ENCODE assay signal across 1 cellular context in the genomic region with DNA sequence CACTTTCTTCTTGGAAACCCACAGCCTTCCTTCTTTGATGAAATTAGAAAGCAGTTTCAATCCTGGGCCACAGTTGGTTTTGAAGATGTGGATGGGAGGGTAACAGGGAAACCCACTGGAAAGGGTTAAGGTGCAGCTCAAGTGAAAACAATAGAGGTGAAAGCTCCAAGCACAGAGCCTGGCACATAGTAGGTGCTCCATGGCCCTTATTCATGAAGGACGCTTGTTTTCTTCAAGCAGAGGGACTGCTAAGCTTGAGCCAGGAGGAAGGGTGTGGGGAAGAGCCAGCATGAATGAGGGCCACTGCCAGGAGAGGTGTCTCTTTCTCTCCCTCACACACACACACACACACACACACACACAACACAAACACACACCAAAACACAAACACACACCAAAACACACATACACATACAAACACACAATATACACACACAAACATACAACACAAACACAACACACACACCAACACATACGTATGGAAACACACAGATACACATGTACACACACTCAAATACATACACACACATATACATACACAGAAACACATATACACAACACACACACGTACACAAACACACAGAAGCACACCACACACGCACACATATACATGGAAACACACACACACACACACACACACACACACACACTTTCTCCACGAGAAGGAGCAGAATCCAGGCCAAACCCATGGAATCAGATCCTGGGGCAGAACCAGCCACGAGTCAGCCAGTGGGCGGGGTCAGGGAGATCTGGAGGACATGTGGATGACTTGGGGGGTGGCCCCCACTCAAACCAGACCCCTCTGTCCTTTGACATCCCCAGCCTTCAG.
A peak's percentile ranks its signal among the peaks of the same experiment; 100 is the strongest.
TF ChIP-seq lines count a peak whose summit lies in the region.

No MANE protein-coding gene starts in this region.

TF ChIP-seq in HEK293, 187 proteins besides CTCF, POLR2A, EP300 and RAD21 (continued from another document):
- TF ChIP-seq, protein P1, sequence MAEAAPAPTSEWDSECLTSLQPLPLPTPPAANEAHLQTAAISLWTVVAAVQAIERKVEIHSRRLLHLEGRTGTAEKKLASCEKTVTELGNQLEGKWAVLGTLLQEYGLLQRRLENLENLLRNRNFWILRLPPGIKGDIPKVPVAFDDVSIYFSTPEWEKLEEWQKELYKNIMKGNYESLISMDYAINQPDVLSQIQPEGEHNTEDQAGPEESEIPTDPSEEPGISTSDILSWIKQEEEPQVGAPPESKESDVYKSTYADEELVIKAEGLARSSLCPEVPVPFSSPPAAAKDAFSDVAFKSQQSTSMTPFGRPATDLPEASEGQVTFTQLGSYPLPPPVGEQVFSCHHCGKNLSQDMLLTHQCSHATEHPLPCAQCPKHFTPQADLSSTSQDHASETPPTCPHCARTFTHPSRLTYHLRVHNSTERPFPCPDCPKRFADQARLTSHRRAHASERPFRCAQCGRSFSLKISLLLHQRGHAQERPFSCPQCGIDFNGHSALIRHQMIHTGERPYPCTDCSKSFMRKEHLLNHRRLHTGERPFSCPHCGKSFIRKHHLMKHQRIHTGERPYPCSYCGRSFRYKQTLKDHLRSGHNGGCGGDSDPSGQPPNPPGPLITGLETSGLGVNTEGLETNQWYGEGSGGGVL (tag by site-specific recombination; IDR thresholded peaks at IDR 0.05), result peak; percentile 27; the same call in 1 of the 2 replicates
- TF ChIP-seq, protein P2, sequence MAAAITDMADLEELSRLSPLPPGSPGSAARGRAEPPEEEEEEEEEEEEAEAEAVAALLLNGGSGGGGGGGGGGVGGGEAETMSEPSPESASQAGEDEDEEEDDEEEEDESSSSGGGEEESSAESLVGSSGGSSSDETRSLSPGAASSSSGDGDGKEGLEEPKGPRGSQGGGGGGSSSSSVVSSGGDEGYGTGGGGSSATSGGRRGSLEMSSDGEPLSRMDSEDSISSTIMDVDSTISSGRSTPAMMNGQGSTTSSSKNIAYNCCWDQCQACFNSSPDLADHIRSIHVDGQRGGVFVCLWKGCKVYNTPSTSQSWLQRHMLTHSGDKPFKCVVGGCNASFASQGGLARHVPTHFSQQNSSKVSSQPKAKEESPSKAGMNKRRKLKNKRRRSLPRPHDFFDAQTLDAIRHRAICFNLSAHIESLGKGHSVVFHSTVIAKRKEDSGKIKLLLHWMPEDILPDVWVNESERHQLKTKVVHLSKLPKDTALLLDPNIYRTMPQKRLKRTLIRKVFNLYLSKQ (tag by site-specific recombination; IDR thresholded peaks at IDR 0.05; ENCODE audit: borderline replicate concordance), result no peak
- TF ChIP-seq PRDM1 (tag by site-specific recombination; IDR thresholded peaks at IDR 0.05), result peak; percentile 54
